Comparison of ENCODE assay signal across 8 cellular contexts in the genomic region with DNA sequence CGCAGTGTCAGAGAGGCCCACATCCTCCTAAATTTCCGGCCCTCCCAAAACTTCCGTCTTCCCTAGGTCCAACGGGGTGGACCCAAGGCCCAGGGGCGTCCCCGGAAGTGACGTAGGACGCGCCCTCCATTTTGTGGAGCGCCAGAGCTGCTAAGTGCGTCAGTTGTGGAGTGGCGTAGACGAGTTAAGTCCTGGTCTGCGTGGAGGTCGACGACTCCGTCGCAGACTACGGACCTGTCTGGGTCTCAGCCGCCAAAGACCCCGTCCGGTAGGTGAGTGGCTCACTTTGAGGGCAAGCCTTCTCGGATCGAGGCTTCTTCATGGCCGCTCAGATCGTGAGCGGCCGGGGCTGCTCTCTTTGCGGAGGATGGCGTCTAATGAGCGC. TPM values are rescaled to one million over a fixed set of nuclear protein-coding genes. Genes with fewer than 3 reads are reported as not detected.
DNase-seq lines count a peak whose midpoint lies in the region; ATAC-seq, FAIRE-seq and TF ChIP-seq lines count a peak whose summit lies in the region.

Gene SRSF5 (plus strand): TSS at position 159 of the 385 bp plus-strand sequence. CDS start 1,015 bp downstream, outside the sequence.

- no peak for TF ChIP-seq EP300 in esophagus muscularis mucosa (IDR thresholded peaks at IDR 0.05)

- H3K36me3 Mint-ChIP-seq in activated T-cell treated with anti-CD3 and anti-CD28 coated beads, Interleukin-2, amount 50 U/mL, for 72 hours (ENCODE audit: insufficient read depth in 2 of 2): peaks cover 43 to 62% of the 10 kb centered on the region in 2 donors

- H3K27ac Mint-ChIP-seq in activated T-cell treated with anti-CD3 and anti-CD28 coated beads, Interleukin-2, amount 50 U/mL, for 72 hours: peak within 1 kb of the TSS; percentile 99

- peak within 1 kb of the TSS; percentile 95 to 96 for H3K4me3 Mint-ChIP-seq in activated T-cell treated with anti-CD3 and anti-CD28 coated beads, Interleukin-2, amount 50 U/mL, for 72 hours

- TF ChIP-seq CTCF in esophagus muscularis mucosa (IDR thresholded peaks at IDR 0.05): no peak

- no peaks in the 10 kb centered on the region for H3K27me3 ChIP-seq in esophagus muscularis mucosa
- no peaks in the 10 kb centered on the region for H3K27me3 ChIP-seq in muscle layer of duodenum (ENCODE audit: low read depth, low read length)

- DNase-seq in DMS79 (lab: John Stamatoyannopoulos, UW): peak; percentile 99
- DNase-seq in RCC 7860 (ENCODE audit: low spot score): peak; percentile 76
- peak; percentile 94 to 95 for DNase-seq in activated T-cell treated with anti-CD3 and anti-CD28 coated beads, Interleukin-2, amount 50 U/mL, for 72 hours
- DNase-seq in esophagus muscularis mucosa (ENCODE audit: extremely low spot score): peak; percentile 99
- peak; percentile 86 to 89 for DNase-seq in stimulated activated CD8-positive, alpha-beta memory T cell treated with anti-CD3 and anti-CD28 coated beads, Interleukin-7, amount 100 ng/mL, for 4 hours (ENCODE audit: low read depth in 2 of 2)

- peaks cover 3 to 8% of the 10 kb centered on the region in 2 donors for H3K9me3 Mint-ChIP-seq in activated T-cell treated with anti-CD3 and anti-CD28 coated beads, Interleukin-2, amount 50 U/mL, for 72 hours

- TF ChIP-seq POLR2A in esophagus muscularis mucosa (IDR thresholded peaks at IDR 0.05; ENCODE audit: low read depth): peak; percentile 98

- no peaks in the 10 kb centered on the region for H3K27me3 Mint-ChIP-seq in activated T-cell treated with anti-CD3 and anti-CD28 coated beads, Interleukin-2, amount 50 U/mL, for 72 hours (ENCODE audit: low read depth)

- peaks cover 79% of the 10 kb centered on the region for H3K4me1 Mint-ChIP-seq in activated T-cell treated with anti-CD3 and anti-CD28 coated beads, Interleukin-2, amount 50 U/mL, for 72 hours (ENCODE audit: low read depth)

- H3K9me3 ChIP-seq in KOPT-K1 (ENCODE audit: insufficient read depth, low read length, poor library complexity, severe bottlenecking): no peaks in the 10 kb centered on the region
- no peaks in the 10 kb centered on the region for H3K9me3 ChIP-seq in esophagus muscularis mucosa
- H3K9me3 ChIP-seq in muscle layer of duodenum (ENCODE audit: control insufficient read depth in 1 of 2, low read length in 2 of 2): no peaks in the 10 kb centered on the region

- FAIRE-seq in RCC 7860 (lab: Jason Lieb, UNC): peak; percentile 21

- WGBS in esophagus muscularis mucosa: under 1% methylated on average over 18 of the region's 31 CpGs

- peak; percentile 88 for ATAC-seq in GM21786 (IDR thresholded peaks at IDR 0.05; ENCODE audit: unreplicated experiment)
- ATAC-seq in activated T-cell treated with anti-CD3 and anti-CD28 coated beads, Interleukin-2, amount 50 U/mL, for 72 hours (replicated peaks in 1 of 2): peak; percentile 86

- H3K4me1 ChIP-seq in esophagus muscularis mucosa (peaks cover 41 to 48% (median 46%) of the 10 kb centered on the region in 4 donors), muscle layer of duodenum (ENCODE audit: control insufficient read depth in 1 of 2, insufficient read depth in 2 of 2, low read length in 2 of 2) (peaks cover 11 to 45% of the 10 kb centered on the region in 2 donors)

- peak within 1 kb of the TSS; percentile 71 to 100 (median 91) for H3K4me3 ChIP-seq in esophagus muscularis mucosa
- H3K4me3 ChIP-seq in muscle layer of duodenum (ENCODE audit: low read depth in 1 of 2, low read length in 2 of 2): peak within 1 kb of the TSS; percentile 82 to 99

- H3K27ac ChIP-seq in KOPT-K1 (ENCODE audit: low read depth, low read length, poor library complexity, severe bottlenecking) (peak within 1 kb of the TSS; percentile 96), esophagus muscularis mucosa (replicated peaks in 1 of 4) (peak within 1 kb of the TSS; percentile 98 to 100 (median 100)), muscle layer of duodenum (ENCODE audit: low read length) (peak within 1 kb of the TSS; percentile 100)

- peaks cover 42% of the 10 kb centered on the region for H3K36me3 ChIP-seq in KOPT-K1 (ENCODE audit: insufficient read depth, low read length)
- peaks cover 37 to 44% (median 40%) of the 10 kb centered on the region in 4 donors for H3K36me3 ChIP-seq in esophagus muscularis mucosa
- H3K36me3 ChIP-seq in muscle layer of duodenum (ENCODE audit: control insufficient read depth in 1 of 2, insufficient read depth in 2 of 2, low read length in 2 of 2): peaks cover 41 to 47% of the 10 kb centered on the region in 2 donors

- intact Hi-C loops in esophagus muscularis mucosa (cut with DNase I): loop anchor here (5.0 kb wide), 1 partner anchor 155 kb away; the partner anchor contains the start of gene SUSD6

RNA-seq across cellular contexts. Expression of gene SRSF5, which starts in this region (rescaled TPM):
- 100 to 1,000 TPM; 417 to 428 TPM for total RNA-seq in activated T-cell treated with anti-CD3 and anti-CD28 coated beads, Interleukin-2, amount 50 U/mL, for 72 hours
- 100 to 1,000 TPM; 185 to 291 (median 211) TPM for total RNA-seq in esophagus muscularis mucosa

Comparison
In these comparisons a context has a peak if more than half of its experiments do, and no peak if none do; other contexts are left out.
1. Peak in every context shown above with its lines: DNase-seq, ATAC-seq, H3K4me3 ChIP-seq and H3K27ac ChIP-seq.